1 cellular context compared by ENCODE assay signal in genomic region chr6:36969988-36970891, GRCh38.
TF ChIP-seq lines count a peak whose summit lies in the region.

No MANE protein-coding gene starts in this region.

TF ChIP-seq in WTC11, 78 proteins besides CTCF, POLR2A, EP300 and RAD21 (continued from another document):
- TF ChIP-seq TEAD4 (CRISPR knock-in tag; IDR thresholded peaks at IDR 0.05) (no peak), IRF2 (CRISPR knock-in tag; IDR thresholded peaks at IDR 0.05; ENCODE audit: borderline replicate concordance, low read depth) (no peak)
- TF ChIP-seq, protein P1, sequence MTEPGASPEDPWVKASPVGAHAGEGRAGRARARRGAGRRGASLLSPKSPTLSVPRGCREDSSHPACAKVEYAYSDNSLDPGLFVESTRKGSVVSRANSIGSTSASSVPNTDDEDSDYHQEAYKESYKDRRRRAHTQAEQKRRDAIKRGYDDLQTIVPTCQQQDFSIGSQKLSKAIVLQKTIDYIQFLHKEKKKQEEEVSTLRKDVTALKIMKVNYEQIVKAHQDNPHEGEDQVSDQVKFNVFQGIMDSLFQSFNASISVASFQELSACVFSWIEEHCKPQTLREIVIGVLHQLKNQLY (CRISPR knock-in tag; IDR thresholded peaks at IDR 0.05), result no peak
